Comparison of ENCODE assay signal across 18 cellular contexts in the genomic region with DNA sequence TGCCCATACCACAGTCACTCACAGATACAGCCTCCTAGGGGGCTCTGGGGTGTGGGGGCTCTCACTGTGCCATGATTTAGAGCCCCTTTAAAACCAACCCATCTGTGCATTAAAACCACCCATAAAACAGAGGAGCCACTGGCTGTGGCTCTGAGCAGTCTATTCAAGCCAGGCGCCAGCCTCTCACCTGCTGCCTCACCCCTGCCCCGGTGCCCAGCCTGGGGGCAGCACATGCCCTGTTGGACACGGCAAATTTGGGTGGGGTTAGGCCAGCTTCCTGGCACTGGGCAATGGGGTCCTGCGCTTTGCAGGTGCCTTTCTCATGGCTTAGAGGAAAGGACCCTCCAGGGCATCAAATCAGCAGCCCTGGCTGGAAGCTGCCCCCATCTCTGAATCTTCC.
DNase-seq lines count a peak whose midpoint lies in the region; ATAC-seq and TF ChIP-seq lines count a peak whose summit lies in the region.
"Had no signal": no experiment of that assay in that cellular context is flagged by ENCODE, and none has a peak within 500 bp of the region (broad histone marks: within the 10 kb centered on the region; RNA-seq: fewer than 3 reads in every experiment).

No MANE protein-coding gene starts in this region.

- no peak overlapping the region for H3K27ac Mint-ChIP-seq in activated naive CD4-positive, alpha-beta T cell treated with anti-CD3 and anti-CD28 coated beads, Interleukin-2, amount 50 U/mL, for 72 hours
- H3K27ac Mint-ChIP-seq: CD4-positive, alpha-beta T cell had no signal

- TF ChIP-seq POLR2A in upper lobe of left lung (IDR thresholded peaks at IDR 0.05) = no peak

- no peaks in the 10 kb centered on the region for H3K36me3 ChIP-seq in cardiac muscle cell
- H3K36me3 ChIP-seq in right atrium auricular region = no peaks in the 10 kb centered on the region
- H3K36me3 ChIP-seq in psoas muscle (ENCODE audit: insufficient read depth in 1 of 2, low read depth in 1 of 2) = no peaks in the 10 kb centered on the region
- H3K36me3 ChIP-seq in upper lobe of left lung = no peaks in the 10 kb centered on the region

- H3K27ac ChIP-seq in cardiac muscle cell (peak overlapping the region; percentile 99), right atrium auricular region (peak overlapping the region; percentile 89 to 98), psoas muscle (peak overlapping the region; percentile 91), upper lobe of left lung (peak overlapping the region; percentile 4 to 83 (median 42))
- H3K27ac ChIP-seq: GM23248 had no signal

- TF ChIP-seq EP300 in upper lobe of left lung (IDR thresholded peaks at IDR 0.05) = no peak

- ATAC-seq in left ventricle myocardium superior (no peak), psoas muscle (no peak), upper lobe of left lung (ENCODE audit: low FRiP score in 2 of 2) (no peak)
- no peak for ATAC-seq in activated naive CD4-positive, alpha-beta T cell treated with anti-CD3 and anti-CD28 coated beads, Interleukin-2, amount 50 U/mL, for 72 hours

- H3K27me3 ChIP-seq in cardiac muscle cell (no peaks in the 10 kb centered on the region), right atrium auricular region (no peaks in the 10 kb centered on the region), psoas muscle (ENCODE audit: insufficient read depth in 3 of 3, low read length in 2 of 3) (no peaks in the 10 kb centered on the region), upper lobe of left lung (no peaks in the 10 kb centered on the region)

- H3K36me3 Mint-ChIP-seq in activated naive CD4-positive, alpha-beta T cell treated with anti-CD3 and anti-CD28 coated beads, Interleukin-2, amount 50 U/mL, for 72 hours = no peaks in the 10 kb centered on the region

- H3K4me3 ChIP-seq in cardiac muscle cell = no peak overlapping the region
- no peak overlapping the region for H3K4me3 ChIP-seq in right atrium auricular region
- no peak overlapping the region for H3K4me3 ChIP-seq in psoas muscle
- H3K4me3 ChIP-seq in upper lobe of left lung = no peak overlapping the region
- H3K4me3 ChIP-seq: A549, GM23248 had no signal

- WGBS in psoas muscle, 3 donors = 78 to 86% (median 84%) methylated on average over 4 of the region's 4 CpGs
- 90 to 100% methylated on average over 1 to 4 of the region's 4 CpGs for WGBS in upper lobe of left lung, 2 donors

- H3K9me3 ChIP-seq in cardiac muscle cell (ENCODE audit: low read depth) (no peaks in the 10 kb centered on the region), right atrium auricular region (no peaks in the 10 kb centered on the region), psoas muscle (no peaks in the 10 kb centered on the region), upper lobe of left lung (no peaks in the 10 kb centered on the region)
- H3K9me3 ChIP-seq: A549 had no signal

- H3K9me3 Mint-ChIP-seq in activated naive CD4-positive, alpha-beta T cell treated with anti-CD3 and anti-CD28 coated beads, Interleukin-2, amount 50 U/mL, for 72 hours = no peaks in the 10 kb centered on the region
- H3K9me3 Mint-ChIP-seq: CD4-positive, alpha-beta T cell had no signal

- H3K4me1 ChIP-seq in cardiac muscle cell (ENCODE audit: low read depth) = peaks cover 98% of the 10 kb centered on the region
- peaks cover 0 to 93% of the 10 kb centered on the region in 2 donors for H3K4me1 ChIP-seq in right atrium auricular region
- peaks cover 77% of the 10 kb centered on the region for H3K4me1 ChIP-seq in psoas muscle
- peaks cover 19 to 72% (median 42%) of the 10 kb centered on the region in 4 donors for H3K4me1 ChIP-seq in upper lobe of left lung

- intact Hi-C loops in left ventricle myocardium superior (cut with micrococcal nuclease) (no loop called here), psoas muscle (cut with DNase I) (no loop called here)

- no peak for DNase-seq in cardiac muscle cell (ENCODE audit: low read depth in 1 of 2, low spot score in 1 of 2)
- no peak for DNase-seq in left ventricle myocardium superior
- no peak for DNase-seq in right atrium auricular region (ENCODE audit: low spot score)
- no peak for DNase-seq in psoas muscle
- DNase-seq in upper lobe of left lung = no peak
- no peak for DNase-seq in NCI-H748 treated with DMSO at 0.1 percent for 48 hours (lab: John Stamatoyannopoulos, UW)
- DNase-seq in activated naive CD4-positive, alpha-beta T cell treated with anti-CD3 and anti-CD28 coated beads, Interleukin-2, amount 50 U/mL, for 72 hours (ENCODE audit: low spot score in 2 of 2) = no peak
- no peak for DNase-seq in GM19240 (ENCODE audit: insufficient read length, low spot score)
- DNase-seq: CD4-positive, alpha-beta T cell; DND-41; GDM1; GM23248; Kasumi-1; MV-4-11; NCI-H1436 treated with DMSO at 0.1 percent for 48 hours; NCI-H2081 treated with DMSO at 0.1 percent for 48 hours; NCI-H526 had no signal

- TF ChIP-seq CTCF in cardiac muscle cell (IDR thresholded peaks at IDR 0.05; ENCODE audit: low read depth, low read length) = no peak
- TF ChIP-seq CTCF in right atrium auricular region (IDR thresholded peaks at IDR 0.05) = no peak
- TF ChIP-seq CTCF in psoas muscle (IDR thresholded peaks at IDR 0.05) = no peak
- TF ChIP-seq CTCF in upper lobe of left lung (IDR thresholded peaks at IDR 0.05) = no peak

Comparison
In these comparisons a context has a peak if more than half of its experiments do, and no peak if none do; other contexts are left out.
1. H3K27ac ChIP-seq: peak in every context shown above with its lines; median percentile 99 in cardiac muscle cell; 94 in right atrium auricular region; 91 in psoas muscle; 42 in upper lobe of left lung.